In the genomic region with DNA sequence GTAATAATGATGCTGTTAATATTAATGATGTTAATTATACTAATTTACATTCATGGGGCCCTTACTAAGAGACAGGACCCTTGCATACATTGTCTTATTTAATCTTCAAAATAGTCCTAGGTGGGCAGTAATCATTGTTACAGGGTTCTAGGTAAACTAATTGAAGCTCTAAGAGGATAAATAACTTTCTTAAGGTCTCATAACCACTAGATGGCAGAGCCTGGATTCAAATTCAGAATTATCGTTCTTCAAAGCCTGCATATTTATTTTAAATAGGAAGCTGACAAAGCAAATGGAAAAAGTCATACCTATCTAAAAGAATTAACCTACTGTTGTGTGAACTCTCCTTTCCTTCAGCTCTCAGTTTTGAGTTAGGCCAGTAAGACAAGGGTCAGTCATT, we compare ENCODE assay signal across 1 cellular context.
TF ChIP-seq lines count a peak whose summit lies in the region.

No MANE protein-coding gene starts in this region.

TF ChIP-seq in GM12891, 5 proteins besides CTCF, POLR2A, EP300 and RAD21:
- TF ChIP-seq POLR2AphosphoS5 (IDR thresholded peaks at IDR 0.05; ENCODE audit: low read depth, low read length) (no peak), PAX5 (IDR thresholded peaks at IDR 0.05; ENCODE audit: insufficient read depth, low read length, severe bottlenecking) (no peak)
